Comparison of ENCODE assay signal across 1 cellular context in the genomic region with DNA sequence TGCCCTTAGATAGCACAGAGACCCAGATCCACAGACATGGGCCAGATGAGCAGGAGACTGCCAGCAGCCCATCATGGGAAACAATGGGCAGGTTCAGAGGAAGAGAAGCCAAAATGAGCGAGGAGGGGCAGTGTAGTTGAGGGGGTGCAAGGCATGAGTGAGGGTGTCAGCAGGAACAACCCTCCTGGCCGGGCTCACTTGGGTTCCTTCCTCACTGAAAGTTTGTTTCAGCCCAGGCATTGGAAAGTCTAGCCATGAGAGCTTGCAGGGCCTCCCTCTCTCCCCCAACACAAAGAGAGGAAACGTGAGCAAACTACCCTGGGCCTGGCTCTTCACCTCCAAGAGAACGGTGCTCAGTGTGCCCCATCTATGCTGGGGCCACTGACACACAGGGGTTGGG.
A peak's percentile ranks its signal among the peaks of the same experiment; 100 is the strongest.
TF ChIP-seq lines count a peak whose summit lies in the region.

No MANE protein-coding gene starts in this region.

TF ChIP-seq in HepG2, 621 proteins besides CTCF, POLR2A, EP300 and RAD21:
- no peak for TF ChIP-seq KDM5B (CRISPR knock-in tag; IDR thresholded peaks at IDR 0.05; ENCODE audit: borderline replicate concordance)
- 0 out of 2 replicates have a peak, but pooled peaks have one; percentile 29 for TF ChIP-seq HES4 (CRISPR knock-in tag; IDR thresholded peaks at IDR 0.05; ENCODE audit: borderline replicate concordance)
